In genomic region chr18:11005528-11005927, GRCh38 we compare ENCODE assay signal across 1 cellular context.
TF ChIP-seq lines count a peak whose summit lies in the region.

No MANE protein-coding gene starts in this region.

TF ChIP-seq in HepG2, 621 proteins besides CTCF, POLR2A, EP300 and RAD21 (continued from another document and continues in another):
- TF ChIP-seq, protein P1, sequence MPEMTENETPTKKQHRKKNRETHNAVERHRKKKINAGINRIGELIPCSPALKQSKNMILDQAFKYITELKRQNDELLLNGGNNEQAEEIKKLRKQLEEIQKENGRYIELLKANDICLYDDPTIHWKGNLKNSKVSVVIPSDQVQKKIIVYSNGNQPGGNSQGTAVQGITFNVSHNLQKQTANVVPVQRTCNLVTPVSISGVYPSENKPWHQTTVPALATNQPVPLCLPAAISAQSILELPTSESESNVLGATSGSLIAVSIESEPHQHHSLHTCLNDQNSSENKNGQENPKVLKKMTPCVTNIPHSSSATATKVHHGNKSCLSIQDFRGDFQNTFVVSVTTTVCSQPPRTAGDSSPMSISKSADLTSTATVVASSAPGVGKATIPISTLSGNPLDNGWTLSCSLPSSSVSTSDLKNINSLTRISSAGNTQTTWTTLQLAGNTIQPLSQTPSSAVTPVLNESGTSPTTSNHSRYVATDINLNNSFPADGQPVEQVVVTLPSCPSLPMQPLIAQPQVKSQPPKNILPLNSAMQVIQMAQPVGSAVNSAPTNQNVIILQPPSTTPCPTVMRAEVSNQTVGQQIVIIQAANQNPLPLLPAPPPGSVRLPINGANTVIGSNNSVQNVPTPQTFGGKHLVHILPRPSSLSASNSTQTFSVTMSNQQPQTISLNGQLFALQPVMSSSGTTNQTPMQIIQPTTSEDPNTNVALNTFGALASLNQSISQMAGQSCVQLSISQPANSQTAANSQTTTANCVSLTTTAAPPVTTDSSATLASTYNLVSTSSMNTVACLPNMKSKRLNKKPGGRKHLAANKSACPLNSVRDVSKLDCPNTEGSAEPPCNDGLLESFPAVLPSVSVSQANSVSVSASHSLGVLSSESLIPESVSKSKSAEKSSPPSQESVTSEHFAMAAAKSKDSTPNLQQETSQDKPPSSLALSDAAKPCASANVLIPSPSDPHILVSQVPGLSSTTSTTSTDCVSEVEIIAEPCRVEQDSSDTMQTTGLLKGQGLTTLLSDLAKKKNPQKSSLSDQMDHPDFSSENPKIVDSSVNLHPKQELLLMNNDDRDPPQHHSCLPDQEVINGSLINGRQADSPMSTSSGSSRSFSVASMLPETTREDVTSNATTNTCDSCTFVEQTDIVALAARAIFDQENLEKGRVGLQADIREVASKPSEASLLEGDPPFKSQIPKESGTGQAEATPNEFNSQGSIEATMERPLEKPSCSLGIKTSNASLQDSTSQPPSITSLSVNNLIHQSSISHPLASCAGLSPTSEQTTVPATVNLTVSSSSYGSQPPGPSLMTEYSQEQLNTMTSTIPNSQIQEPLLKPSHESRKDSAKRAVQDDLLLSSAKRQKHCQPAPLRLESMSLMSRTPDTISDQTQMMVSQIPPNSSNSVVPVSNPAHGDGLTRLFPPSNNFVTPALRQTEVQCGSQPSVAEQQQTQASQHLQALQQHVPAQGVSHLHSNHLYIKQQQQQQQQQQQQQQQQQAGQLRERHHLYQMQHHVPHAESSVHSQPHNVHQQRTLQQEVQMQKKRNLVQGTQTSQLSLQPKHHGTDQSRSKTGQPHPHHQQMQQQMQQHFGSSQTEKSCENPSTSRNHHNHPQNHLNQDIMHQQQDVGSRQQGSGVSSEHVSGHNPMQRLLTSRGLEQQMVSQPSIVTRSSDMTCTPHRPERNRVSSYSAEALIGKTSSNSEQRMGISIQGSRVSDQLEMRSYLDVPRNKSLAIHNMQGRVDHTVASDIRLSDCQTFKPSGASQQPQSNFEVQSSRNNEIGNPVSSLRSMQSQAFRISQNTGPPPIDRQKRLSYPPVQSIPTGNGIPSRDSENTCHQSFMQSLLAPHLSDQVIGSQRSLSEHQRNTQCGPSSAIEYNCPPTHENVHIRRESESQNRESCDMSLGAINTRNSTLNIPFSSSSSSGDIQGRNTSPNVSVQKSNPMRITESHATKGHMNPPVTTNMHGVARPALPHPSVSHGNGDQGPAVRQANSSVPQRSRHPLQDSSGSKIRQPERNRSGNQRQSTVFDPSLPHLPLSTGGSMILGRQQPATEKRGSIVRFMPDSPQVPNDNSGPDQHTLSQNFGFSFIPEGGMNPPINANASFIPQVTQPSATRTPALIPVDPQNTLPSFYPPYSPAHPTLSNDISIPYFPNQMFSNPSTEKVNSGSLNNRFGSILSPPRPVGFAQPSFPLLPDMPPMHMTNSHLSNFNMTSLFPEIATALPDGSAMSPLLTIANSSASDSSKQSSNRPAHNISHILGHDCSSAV (CRISPR knock-in tag; IDR thresholded peaks at IDR 0.05; ENCODE audit: borderline replicate concordance), result no peak
- TF ChIP-seq RFX5 (IDR thresholded peaks at IDR 0.05; ENCODE audit: low read depth, low read length) (no peak), MLX (CRISPR knock-in tag; IDR thresholded peaks at IDR 0.05) (peak; percentile 95), ZIK1 (CRISPR knock-in tag; IDR thresholded peaks at IDR 0.05; ENCODE audit: borderline replicate concordance, low read depth) (0 out of 2 replicates have a peak, but pooled peaks have one; percentile 49), STAT5B (CRISPR knock-in tag; IDR thresholded peaks at IDR 0.05) (no peak), MAFF (IDR thresholded peaks at IDR 0.05; ENCODE audit: low read depth, low read length) (no peak; the same call in 1 of the 2 replicates), THYN1 (CRISPR knock-in tag; IDR thresholded peaks at IDR 0.05; ENCODE audit: borderline replicate concordance, low read depth) (no peak), ZNF326 (CRISPR knock-in tag; IDR thresholded peaks at IDR 0.05; ENCODE audit: borderline replicate concordance) (no peak), ZNF557 (CRISPR knock-in tag; IDR thresholded peaks at IDR 0.05) (no peak), RFXANK (CRISPR knock-in tag; IDR thresholded peaks at IDR 0.05) (no peak), NR2C2 (CRISPR knock-in tag; IDR thresholded peaks at IDR 0.05; ENCODE audit: borderline replicate concordance) (peak; percentile 63; the same call in 1 of the 2 replicates), RBFOX2 (IDR thresholded peaks at IDR 0.05; ENCODE audit: low read depth, low read length) (0 out of 2 replicates have a peak, but pooled peaks have one; percentile 23), ONECUT2 (CRISPR knock-in tag; IDR thresholded peaks at IDR 0.05) (no peak), ZNF484 (CRISPR knock-in tag; IDR thresholded peaks at IDR 0.05; ENCODE audit: borderline replicate concordance, low read depth) (no peak), ZNF670 (CRISPR knock-in tag; IDR thresholded peaks at IDR 0.05; ENCODE audit: borderline replicate concordance) (no peak; the same call in 1 of the 2 replicates), HDAC2 (CRISPR knock-in tag; IDR thresholded peaks at IDR 0.05) (peak; percentile 98), ZZZ3 (CRISPR knock-in tag; IDR thresholded peaks at IDR 0.05; ENCODE audit: borderline replicate concordance) (no peak), MXD4 (CRISPR knock-in tag; IDR thresholded peaks at IDR 0.05) (peak; percentile 55), LRRFIP1 (CRISPR knock-in tag; conservative IDR thresholded peaks at IDR 0.05) (no peak), ZNF773 (CRISPR knock-in tag; IDR thresholded peaks at IDR 0.05; ENCODE audit: borderline replicate concordance) (no peak), KDM2A (CRISPR knock-in tag; IDR thresholded peaks at IDR 0.05; ENCODE audit: borderline replicate concordance, low read depth) (peak; percentile 74; the same call in 1 of the 2 replicates), SNAI1 (CRISPR knock-in tag; IDR thresholded peaks at IDR 0.05; ENCODE audit: borderline replicate concordance) (no peak), ZNF607 (CRISPR knock-in tag; IDR thresholded peaks at IDR 0.05; ENCODE audit: borderline replicate concordance) (0 out of 2 replicates have a peak, but pooled peaks have one; percentile 75), REST (IDR thresholded peaks at IDR 0.05; ENCODE audit: borderline replicate concordance in 1 of 2, low read depth in 1 of 2, low read length in 2 of 2) (peak in 1 of 2 experiments; percentile 46; a peak in 2 of 4 replicates), ZSCAN9 (CRISPR knock-in tag; IDR thresholded peaks at IDR 0.05; ENCODE audit: borderline replicate concordance) (peak; percentile 78; the same call in 1 of the 2 replicates), U2AF2 (IDR thresholded peaks at IDR 0.05; ENCODE audit: low read depth, low read length) (no peak), TCF7 (IDR thresholded peaks at IDR 0.05; ENCODE audit: low read depth) (peak; percentile 79)
- TF ChIP-seq, protein P2, sequence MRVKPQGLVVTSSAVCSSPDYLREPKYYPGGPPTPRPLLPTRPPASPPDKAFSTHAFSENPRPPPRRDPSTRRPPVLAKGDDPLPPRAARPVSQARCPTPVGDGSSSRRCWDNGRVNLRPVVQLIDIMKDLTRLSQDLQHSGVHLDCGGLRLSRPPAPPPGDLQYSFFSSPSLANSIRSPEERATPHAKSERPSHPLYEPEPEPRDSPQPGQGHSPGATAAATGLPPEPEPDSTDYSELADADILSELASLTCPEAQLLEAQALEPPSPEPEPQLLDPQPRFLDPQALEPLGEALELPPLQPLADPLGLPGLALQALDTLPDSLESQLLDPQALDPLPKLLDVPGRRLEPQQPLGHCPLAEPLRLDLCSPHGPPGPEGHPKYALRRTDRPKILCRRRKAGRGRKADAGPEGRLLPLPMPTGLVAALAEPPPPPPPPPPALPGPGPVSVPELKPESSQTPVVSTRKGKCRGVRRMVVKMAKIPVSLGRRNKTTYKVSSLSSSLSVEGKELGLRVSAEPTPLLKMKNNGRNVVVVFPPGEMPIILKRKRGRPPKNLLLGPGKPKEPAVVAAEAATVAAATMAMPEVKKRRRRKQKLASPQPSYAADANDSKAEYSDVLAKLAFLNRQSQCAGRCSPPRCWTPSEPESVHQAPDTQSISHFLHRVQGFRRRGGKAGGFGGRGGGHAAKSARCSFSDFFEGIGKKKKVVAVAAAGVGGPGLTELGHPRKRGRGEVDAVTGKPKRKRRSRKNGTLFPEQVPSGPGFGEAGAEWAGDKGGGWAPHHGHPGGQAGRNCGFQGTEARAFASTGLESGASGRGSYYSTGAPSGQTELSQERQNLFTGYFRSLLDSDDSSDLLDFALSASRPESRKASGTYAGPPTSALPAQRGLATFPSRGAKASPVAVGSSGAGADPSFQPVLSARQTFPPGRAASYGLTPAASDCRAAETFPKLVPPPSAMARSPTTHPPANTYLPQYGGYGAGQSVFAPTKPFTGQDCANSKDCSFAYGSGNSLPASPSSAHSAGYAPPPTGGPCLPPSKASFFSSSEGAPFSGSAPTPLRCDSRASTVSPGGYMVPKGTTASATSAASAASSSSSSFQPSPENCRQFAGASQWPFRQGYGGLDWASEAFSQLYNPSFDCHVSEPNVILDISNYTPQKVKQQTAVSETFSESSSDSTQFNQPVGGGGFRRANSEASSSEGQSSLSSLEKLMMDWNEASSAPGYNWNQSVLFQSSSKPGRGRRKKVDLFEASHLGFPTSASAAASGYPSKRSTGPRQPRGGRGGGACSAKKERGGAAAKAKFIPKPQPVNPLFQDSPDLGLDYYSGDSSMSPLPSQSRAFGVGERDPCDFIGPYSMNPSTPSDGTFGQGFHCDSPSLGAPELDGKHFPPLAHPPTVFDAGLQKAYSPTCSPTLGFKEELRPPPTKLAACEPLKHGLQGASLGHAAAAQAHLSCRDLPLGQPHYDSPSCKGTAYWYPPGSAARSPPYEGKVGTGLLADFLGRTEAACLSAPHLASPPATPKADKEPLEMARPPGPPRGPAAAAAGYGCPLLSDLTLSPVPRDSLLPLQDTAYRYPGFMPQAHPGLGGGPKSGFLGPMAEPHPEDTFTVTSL (CRISPR knock-in tag; IDR thresholded peaks at IDR 0.05; ENCODE audit: borderline replicate concordance), result peak; percentile 96; the same call in 1 of the 2 replicates
- TF ChIP-seq, protein P3, sequence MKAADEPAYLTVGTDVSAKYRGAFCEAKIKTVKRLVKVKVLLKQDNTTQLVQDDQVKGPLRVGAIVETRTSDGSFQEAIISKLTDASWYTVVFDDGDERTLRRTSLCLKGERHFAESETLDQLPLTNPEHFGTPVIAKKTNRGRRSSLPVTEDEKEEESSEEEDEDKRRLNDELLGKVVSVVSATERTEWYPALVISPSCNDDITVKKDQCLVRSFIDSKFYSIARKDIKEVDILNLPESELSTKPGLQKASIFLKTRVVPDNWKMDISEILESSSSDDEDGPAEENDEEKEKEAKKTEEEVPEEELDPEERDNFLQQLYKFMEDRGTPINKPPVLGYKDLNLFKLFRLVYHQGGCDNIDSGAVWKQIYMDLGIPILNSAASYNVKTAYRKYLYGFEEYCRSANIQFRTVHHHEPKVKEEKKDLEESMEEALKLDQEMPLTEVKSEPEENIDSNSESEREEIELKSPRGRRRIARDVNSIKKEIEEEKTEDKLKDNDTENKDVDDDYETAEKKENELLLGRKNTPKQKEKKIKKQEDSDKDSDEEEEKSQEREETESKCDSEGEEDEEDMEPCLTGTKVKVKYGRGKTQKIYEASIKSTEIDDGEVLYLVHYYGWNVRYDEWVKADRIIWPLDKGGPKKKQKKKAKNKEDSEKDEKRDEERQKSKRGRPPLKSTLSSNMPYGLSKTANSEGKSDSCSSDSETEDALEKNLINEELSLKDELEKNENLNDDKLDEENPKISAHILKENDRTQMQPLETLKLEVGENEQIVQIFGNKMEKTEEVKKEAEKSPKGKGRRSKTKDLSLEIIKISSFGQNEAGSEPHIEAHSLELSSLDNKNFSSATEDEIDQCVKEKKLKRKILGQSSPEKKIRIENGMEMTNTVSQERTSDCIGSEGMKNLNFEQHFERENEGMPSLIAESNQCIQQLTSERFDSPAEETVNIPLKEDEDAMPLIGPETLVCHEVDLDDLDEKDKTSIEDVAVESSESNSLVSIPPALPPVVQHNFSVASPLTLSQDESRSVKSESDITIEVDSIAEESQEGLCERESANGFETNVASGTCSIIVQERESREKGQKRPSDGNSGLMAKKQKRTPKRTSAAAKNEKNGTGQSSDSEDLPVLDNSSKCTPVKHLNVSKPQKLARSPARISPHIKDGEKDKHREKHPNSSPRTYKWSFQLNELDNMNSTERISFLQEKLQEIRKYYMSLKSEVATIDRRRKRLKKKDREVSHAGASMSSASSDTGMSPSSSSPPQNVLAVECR (CRISPR knock-in tag; IDR thresholded peaks at IDR 0.05; ENCODE audit: borderline replicate concordance), result peak; percentile 70; the same call in 1 of the 2 replicates
